In the genomic region with DNA sequence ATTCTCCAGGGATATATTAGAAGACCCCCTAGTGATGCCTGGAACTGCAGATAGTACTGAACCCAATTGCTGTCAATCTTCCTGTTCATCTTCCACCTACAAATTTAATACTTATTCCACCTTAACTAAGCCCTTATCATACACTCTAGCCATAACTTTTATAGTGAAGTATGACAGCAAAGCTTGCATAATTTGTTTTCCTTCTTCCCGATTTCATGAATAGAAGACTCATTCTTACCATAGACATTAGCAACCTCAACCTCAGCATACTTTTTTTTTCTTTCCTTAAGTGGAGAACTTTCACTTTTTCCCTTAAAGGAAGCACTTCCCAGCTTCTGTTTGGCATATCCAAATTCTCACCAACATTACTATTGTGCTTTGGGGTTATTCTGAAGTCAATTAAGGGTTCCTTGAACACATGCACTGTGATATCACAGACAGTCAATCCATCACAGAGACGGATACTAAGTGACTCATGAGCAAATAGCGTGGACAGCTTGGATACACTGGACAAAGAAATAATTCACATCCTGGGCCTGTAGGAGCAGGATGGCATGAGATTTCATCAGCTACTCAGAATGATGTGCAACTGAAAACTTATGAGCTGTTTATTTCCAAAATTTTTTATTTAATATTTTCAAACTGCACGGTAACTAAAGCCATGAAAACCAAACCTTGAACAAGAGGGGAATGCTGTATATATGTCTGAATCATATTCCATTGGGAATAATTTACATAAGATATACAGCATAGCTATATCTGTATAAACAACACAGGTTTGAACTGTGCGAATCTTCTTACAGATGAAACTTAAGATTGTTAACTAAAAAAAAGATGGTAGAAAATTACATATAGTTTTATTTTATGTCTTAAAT, we compare ENCODE assay signal across 17 cellular contexts.
DNase-seq lines count a peak whose midpoint lies in the region; ATAC-seq, FAIRE-seq and TF ChIP-seq lines count a peak whose summit lies in the region.
"Had no signal": no experiment of that assay in that cellular context is flagged by ENCODE, and none has a peak within 500 bp of the region (broad histone marks: within the 10 kb centered on the region; RNA-seq: fewer than 3 reads in every experiment).

No MANE protein-coding gene starts in this region.

- H2AFZ ChIP-seq in fibroblast of lung (ENCODE audit: low read length): no peak overlapping the region

- no peaks in the 10 kb centered on the region for H3K79me2 ChIP-seq in fibroblast of lung (ENCODE audit: control insufficient read depth, insufficient read depth, low read length)

- TF ChIP-seq CTCF in RWPE1 (conservative IDR thresholded peaks at IDR 0.05; ENCODE audit: low read depth) (no peak), fibroblast of lung (conservative IDR thresholded peaks at IDR 0.05 in 1 of 2, IDR thresholded peaks at IDR 0.05 in 1 of 2; ENCODE audit: low read depth in 1 of 2, low read length in 2 of 2) (no peak), ascending aorta (IDR thresholded peaks at IDR 0.05) (no peak)

- H3K36me3 ChIP-seq in fibroblast of lung (ENCODE audit: control insufficient read depth, insufficient read depth, low read length) (no peaks in the 10 kb centered on the region), ascending aorta (no peaks in the 10 kb centered on the region)
- H3K36me3 ChIP-seq: colonic mucosa had no signal

- H3K9ac ChIP-seq in fibroblast of lung (ENCODE audit: insufficient read depth, low read length): no peak overlapping the region

- peak; percentile 6 for DNase-seq in DMS 273 (lab: John Stamatoyannopoulos, UW; ENCODE audit: unreplicated experiment)
- no peak for DNase-seq in DMS 273 treated with DMSO at 0.1 percent for 48 hours (lab: John Stamatoyannopoulos, UW)
- DNase-seq in RWPE1 (ENCODE audit: low spot score): peak; percentile 60
- DNase-seq in fibroblast of lung (ENCODE audit: low read depth in 2 of 2): peak; percentile 98
- peak; percentile 25 for DNase-seq in urothelium cell line (ENCODE audit: low spot score)
- DNase-seq in NOMO-1 treated with dmso at 0.1 percent for 144 hours (lab: John Stamatoyannopoulos, UW; ENCODE audit: unreplicated experiment): no peak
- DNase-seq in ascending aorta (ENCODE audit: low spot score in 2 of 2): no peak
- DNase-seq: activated CD4-positive, alpha-beta memory T cell treated with anti-CD3 and anti-CD28 coated beads, Interleukin-2, amount 10 ng/mL, durations not matched to agents 7 days and 5 days; activated naive CD4-positive, alpha-beta T cell; colonic mucosa; DMS79 treated with DMSO at 0.1 percent for 48 hours; Karpas-422; left ventricle myocardium superior; NCI-H2029 treated with DMSO at 0.1 percent for 48 hours; T1000 had no signal

- H3K4me2 ChIP-seq in fibroblast of lung (ENCODE audit: extremely low read depth, insufficient read depth, low read length): peak overlapping the region; percentile 21

- POLR2A ChIA-PET in RWPE1 (lab: Yijun Ruan, JAX; ENCODE audit: low non-redundant PET): no interaction called here

- H4K20me1 ChIP-seq in fibroblast of lung (ENCODE audit: control insufficient read depth, extremely low read depth, insufficient read depth, low read length): no peaks in the 10 kb centered on the region

- no peaks in the 10 kb centered on the region for H3K27me3 ChIP-seq in fibroblast of lung (ENCODE audit: control insufficient read depth, insufficient read depth, low read length)
- no peaks in the 10 kb centered on the region for H3K27me3 ChIP-seq in ascending aorta
- H3K27me3 ChIP-seq: colonic mucosa had no signal

- no peak for ATAC-seq in GM18511 (IDR thresholded peaks at IDR 0.05; ENCODE audit: unreplicated experiment)
- ATAC-seq: left ventricle myocardium superior had no signal

- H3K27ac ChIP-seq in RWPE1 (peak overlapping the region; percentile 45; the same call in 1 of the 2 replicates), fibroblast of lung (ENCODE audit: insufficient read depth, low read length) (no peak overlapping the region), ascending aorta (no peak overlapping the region)
- H3K27ac ChIP-seq: 22Rv1, colonic mucosa had no signal

- H3K9me3 ChIP-seq in fibroblast of lung (ENCODE audit: control insufficient read depth, insufficient read depth, low read depth, low read length) (no peaks in the 10 kb centered on the region), ascending aorta (no peaks in the 10 kb centered on the region)
- H3K9me3 ChIP-seq: colonic mucosa had no signal

- CTCF ChIA-PET in RWPE1 (lab: Yijun Ruan, JAX): no interaction called here

- H3K4me1 ChIP-seq in fibroblast of lung (ENCODE audit: control insufficient read depth, extremely low read depth, insufficient read depth, low read length) (no peaks in the 10 kb centered on the region), ascending aorta (no peaks in the 10 kb centered on the region)
- H3K4me1 ChIP-seq: colonic mucosa had no signal

- H3K4me3 ChIP-seq in fibroblast of lung (replicated peaks in 1 of 4; ENCODE audit: control extremely low read depth in 1 of 4, insufficient read depth in 1 of 4, low read depth in 3 of 4, low read length in 4 of 4) (peak overlapping the region in 1 of 4 experiments; percentile 38), ascending aorta (no peak overlapping the region)
- H3K4me3 ChIP-seq: colonic mucosa had no signal

- FAIRE-seq in urothelium cell line (lab: Jason Lieb, UNC): no peak

- intact Hi-C loops in ascending aorta (cut with DNase I): no loop called here

Comparison
In these comparisons a context has a peak if more than half of its experiments do, and no peak if none do; other contexts are left out.
1. DNase-seq: peak in DMS 273 (single experiment), RWPE1 (single experiment), fibroblast of lung (2 of 2) and urothelium cell line (single experiment); none in DMS 273 treated with DMSO at 0.1 percent for 48 hours (single experiment), NOMO-1 treated with dmso at 0.1 percent for 144 hours (single experiment) and ascending aorta (0 of 2).